Comparison of ENCODE assay signal across 15 cellular contexts in genomic region chr7:39825391-39825790, GRCh38.
DNase-seq lines count a peak whose midpoint lies in the region; ATAC-seq, FAIRE-seq and TF ChIP-seq lines count a peak whose summit lies in the region.
"Had no signal": no experiment of that assay in that cellular context is flagged by ENCODE, and none has a peak within 500 bp of the region (broad histone marks: within the 10 kb centered on the region; RNA-seq: fewer than 3 reads in every experiment).

No MANE protein-coding gene starts in this region.

- 51 to 71% methylated on average over 4 of the region's 4 CpGs for WGBS in body of pancreas, 2 donors

- no peaks in the 10 kb centered on the region for H3F3A ChIP-seq in MM.1S (ENCODE audit: insufficient read depth, low read length)

- H3K9me3 Mint-ChIP-seq in stimulated activated effector memory CD8-positive, alpha-beta T cell treated with anti-CD3 and anti-CD28 coated beads, Interleukin-12 subunit alpha, Interleukin-12 subunit beta, amount 100 ng/mL, for 72 hours: no peaks in the 10 kb centered on the region

- H3K27me3 ChIP-seq in MM.1S (replicated peaks; ENCODE audit: insufficient read depth, low read length): no peaks in the 10 kb centered on the region
- H3K27me3 ChIP-seq in bronchial epithelial cell (ENCODE audit: control insufficient read depth, insufficient read depth, low read length): no peaks in the 10 kb centered on the region
- no peaks in the 10 kb centered on the region for H3K27me3 ChIP-seq in body of pancreas

- DNase-seq in ELR (ENCODE audit: low read depth) (peak; percentile 46), MM.1S (peak; percentile 23), bronchial epithelial cell (ENCODE audit: low read depth) (peak; percentile 10), body of pancreas (no peak), superior temporal gyrus (ENCODE audit: extremely low spot score) (no peak), glomerular visceral epithelial cell (ENCODE audit: extremely low spot score) (no peak)
- DNase-seq in stimulated activated effector memory CD8-positive, alpha-beta T cell treated with anti-CD3 and anti-CD28 coated beads, Interleukin-12 subunit alpha, Interleukin-12 subunit beta, amount 100 ng/mL, for 72 hours (ENCODE audit: low spot score in 2 of 2): no peak
- DNase-seq: C1 segment of cervical spinal cord, H7, Karpas-422, NCI-H1105 treated with DMSO at 0.1 percent for 48 hours, NCI-H1694, NCI-H510A, NCI-H748 treated with DMSO at 0.1 percent for 48 hours had no signal

- no peak overlapping the region for H3K4me3 Mint-ChIP-seq in stimulated activated effector memory CD8-positive, alpha-beta T cell treated with anti-CD3 and anti-CD28 coated beads, Interleukin-12 subunit alpha, Interleukin-12 subunit beta, amount 100 ng/mL, for 72 hours

- H3K4me1 Mint-ChIP-seq in stimulated activated effector memory CD8-positive, alpha-beta T cell treated with anti-CD3 and anti-CD28 coated beads, Interleukin-12 subunit alpha, Interleukin-12 subunit beta, amount 100 ng/mL, for 72 hours: no peaks in the 10 kb centered on the region

- no peaks in the 10 kb centered on the region for H3K36me3 Mint-ChIP-seq in stimulated activated effector memory CD8-positive, alpha-beta T cell treated with anti-CD3 and anti-CD28 coated beads, Interleukin-12 subunit alpha, Interleukin-12 subunit beta, amount 100 ng/mL, for 72 hours

- no peak overlapping the region for H3K27ac Mint-ChIP-seq in stimulated activated effector memory CD8-positive, alpha-beta T cell treated with anti-CD3 and anti-CD28 coated beads, Interleukin-12 subunit alpha, Interleukin-12 subunit beta, amount 100 ng/mL, for 72 hours

- no peaks in the 10 kb centered on the region for H3K36me3 ChIP-seq in MM.1S (replicated peaks; ENCODE audit: insufficient read depth, low read length)
- no peaks in the 10 kb centered on the region for H3K36me3 ChIP-seq in bronchial epithelial cell (ENCODE audit: control insufficient read depth, insufficient read depth, low read length)
- H3K36me3 ChIP-seq in body of pancreas (replicated peaks in 1 of 2; ENCODE audit: insufficient read depth in 1 of 2, low read depth in 2 of 2): no peaks in the 10 kb centered on the region

- H3K79me2 ChIP-seq in MM.1S (ENCODE audit: low read length): no peaks in the 10 kb centered on the region

- TF ChIP-seq POLR2A in body of pancreas (IDR thresholded peaks at IDR 0.05): no peak

- H3K4me3 ChIP-seq in MM.1S (ENCODE audit: low read length) (no peak overlapping the region), bronchial epithelial cell (ENCODE audit: low read depth, low read length) (no peak overlapping the region), body of pancreas (no peak overlapping the region)

- H3K27ac ChIP-seq in MM.1S (ENCODE audit: low read length) (no peak overlapping the region), body of pancreas (no peak overlapping the region)
- H3K27ac ChIP-seq: RWPE1 had no signal

- no peak for FAIRE-seq in bronchial epithelial cell (lab: Jason Lieb, UNC)

- no peaks in the 10 kb centered on the region for H3K9me2 ChIP-seq in MM.1S (replicated peaks; ENCODE audit: insufficient read depth, low read length)

- H3K9ac ChIP-seq in MM.1S (ENCODE audit: low read length): no peak overlapping the region

- intact Hi-C loops in body of pancreas (cut with DNase I): no loop called here

- H3K4me1 ChIP-seq in MM.1S (ENCODE audit: low read length) (no peaks in the 10 kb centered on the region), body of pancreas (no peaks in the 10 kb centered on the region)

- TF ChIP-seq CTCF in MM.1S (IDR thresholded peaks at IDR 0.05; ENCODE audit: low read length) (no peak), bronchial epithelial cell (IDR thresholded peaks at IDR 0.05; ENCODE audit: insufficient read depth, low read length, severe bottlenecking) (no peak), body of pancreas (IDR thresholded peaks at IDR 0.05) (no peak)

- H3K9me3 ChIP-seq in MM.1S (replicated peaks; ENCODE audit: insufficient read depth, low read length): no peaks in the 10 kb centered on the region
- H3K9me3 ChIP-seq in body of pancreas: no peaks in the 10 kb centered on the region

- no peak overlapping the region for H2AFZ ChIP-seq in MM.1S (ENCODE audit: low read length)

- no peak overlapping the region for H3K4me2 ChIP-seq in MM.1S (ENCODE audit: low read depth, low read length)

- ATAC-seq in stimulated activated effector memory CD8-positive, alpha-beta T cell treated with anti-CD3 and anti-CD28 coated beads, Interleukin-12 subunit alpha, Interleukin-12 subunit beta, amount 100 ng/mL, for 72 hours: peak; percentile 37
- ATAC-seq in body of pancreas: no peak

- H4K20me1 ChIP-seq in MM.1S (ENCODE audit: insufficient read depth, low read length): no peaks in the 10 kb centered on the region

Comparison
In these comparisons a context has a peak if more than half of its experiments do, and no peak if none do; other contexts are left out.
1. DNase-seq: peak in ELR (single experiment), MM.1S (single experiment) and bronchial epithelial cell (single experiment); none in stimulated activated effector memory CD8-positive, alpha-beta T cell treated with anti-CD3 and anti-CD28 coated beads, Interleukin-12 subunit alpha, Interleukin-12 subunit beta, amount 100 ng/mL, for 72 hours (0 of 2), body of pancreas (0 of 4), superior temporal gyrus (single experiment) and glomerular visceral epithelial cell (single experiment).